ENCODE assay signal across 22 cellular contexts in the genomic region with DNA sequence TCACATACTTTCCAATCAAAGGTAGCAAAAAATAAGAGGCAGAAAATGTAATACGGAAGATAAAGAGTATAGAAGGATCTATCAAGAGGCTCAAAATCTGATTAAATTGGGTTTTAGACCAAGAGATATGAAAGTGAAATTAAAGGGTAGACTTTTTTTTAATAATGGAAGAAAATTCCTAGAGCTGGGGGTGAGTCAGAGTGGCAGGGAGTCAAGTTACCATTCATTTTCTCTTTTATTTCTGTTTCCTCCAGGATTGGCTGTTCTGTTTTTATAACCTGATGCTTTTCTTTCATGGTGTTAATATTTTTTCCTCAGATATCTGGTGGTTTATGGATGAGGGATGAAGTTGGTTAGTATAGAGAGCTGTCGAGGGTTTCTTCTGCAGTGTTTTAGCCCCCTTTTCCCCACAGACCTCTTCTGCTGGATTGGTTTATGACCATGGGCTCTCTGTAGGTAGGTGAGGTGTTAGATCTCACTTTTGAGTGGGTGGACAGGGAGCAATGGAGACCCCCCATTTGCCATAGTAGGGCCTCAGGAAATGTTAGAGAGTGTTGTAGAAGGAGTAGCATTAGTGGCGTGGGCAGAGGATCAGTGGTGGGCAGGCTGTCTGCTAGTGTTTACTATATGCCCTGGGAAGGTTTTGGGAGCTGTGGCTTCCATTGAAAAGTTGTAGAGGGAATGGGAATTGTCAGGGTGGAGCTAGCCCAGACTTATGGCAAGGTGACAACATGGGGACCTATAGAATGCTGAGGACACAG.
A peak's percentile ranks its signal among the peaks of the same experiment; 100 is the strongest.
DNase-seq lines count a peak whose midpoint lies in the region; ATAC-seq and TF ChIP-seq lines count a peak whose summit lies in the region.
"Had no signal": no experiment of that assay in that cellular context is flagged by ENCODE, and none has a peak within 500 bp of the region (broad histone marks: within the 10 kb centered on the region; RNA-seq: fewer than 3 reads in every experiment).

No MANE protein-coding gene starts in this region.

- no peaks in the 10 kb centered on the region for H3K79me2 ChIP-seq in PC-3 (ENCODE audit: low read length)

- BruUV-seq in PC-3 (replicated peaks; lab: Mats Ljungman, UMichigan), result no TSS peak

- CTCF ChIA-PET in PC-3 (lab: Charles Lee), result no interaction called here

- H3K9me3 ChIP-seq in PC-3 (ENCODE audit: low read length), result no peaks in the 10 kb centered on the region
- H3K9me3 ChIP-seq: Caco-2 had no signal

- H3K9me2 ChIP-seq in PC-3 (replicated peaks; ENCODE audit: low read length), result no peaks in the 10 kb centered on the region

- H3K4me1 Mint-ChIP-seq in nephron progenitor cell, result no peaks in the 10 kb centered on the region
- H3K4me1 Mint-ChIP-seq: activated naive CD8-positive, alpha-beta T cell treated with anti-CD3 and anti-CD28 coated beads for 36 hours; stimulated activated naive B cell treated with anti-CD40 and anti-IgM and Interleukin-4, amounts not matched to agents 10 μg/mL and 1 μg/mL and 100 μg/mL, for 72 hours had no signal

- POLR2A ChIA-PET in PC-3 (lab: Charles Lee; ENCODE audit: unreplicated experiment), result interaction anchor here (0.6 kb wide), 1 partner anchor 441 kb away, joined by 3 read pairs; no protein-coding TSS in a partner anchor

- H3K27ac ChIP-seq in PC-3 (ENCODE audit: low read length), result no peak overlapping the region
- H3K27ac ChIP-seq: neural progenitor cell had no signal

- H3K4me1 ChIP-seq in PC-3 (ENCODE audit: insufficient read depth, low read length), result peaks cover 9% of the 10 kb centered on the region
- H3K4me1 ChIP-seq: Caco-2 had no signal

- H3K27me3 Mint-ChIP-seq in nephron progenitor cell (ENCODE audit: low read depth, poor library complexity), result peaks cover 20% of the 10 kb centered on the region

- no peaks in the 10 kb centered on the region for H3K36me3 ChIP-seq in PC-3 (ENCODE audit: low read depth, low read length)
- H3K36me3 ChIP-seq: neural progenitor cell had no signal

- H3K9me3 Mint-ChIP-seq in nephron progenitor cell, result peaks cover 3% of the 10 kb centered on the region
- H3K9me3 Mint-ChIP-seq: activated T-helper 2 cell treated with anti-CD3 and anti-CD28 coated beads, Interferon-gamma antibody, Interleukin-2, Interleukin-4, amounts not matched to agents 10 μg/mL and 5 μg/mL and 100 μg/mL, durations not matched to agents 14 hours and 24 hours and 36 hours; neural progenitor cell had no signal

- H3K27ac Mint-ChIP-seq in nephron progenitor cell, result peak overlapping the region; percentile 33
- H3K27ac Mint-ChIP-seq: activated CD8-positive, alpha-beta T cell treated with anti-CD3 and anti-CD28 coated beads for 36 hours; activated naive CD8-positive, alpha-beta T cell treated with anti-CD3 and anti-CD28 coated beads for 36 hours; activated T-helper 2 cell treated with anti-CD3 and anti-CD28 coated beads, Interferon-gamma antibody, Interleukin-2, Interleukin-4, amounts not matched to agents 10 μg/mL and 5 μg/mL and 100 μg/mL, durations not matched to agents 14 hours and 24 hours and 36 hours; neural progenitor cell; stimulated activated naive B cell treated with anti-CD40 and anti-IgM and Interleukin-4, amounts not matched to agents 10 μg/mL and 1 μg/mL and 100 μg/mL, for 72 hours had no signal

- ATAC-seq in PC-3 (peak; percentile 68), GM19023 (IDR thresholded peaks at IDR 0.05; ENCODE audit: unreplicated experiment) (no peak)
- ATAC-seq: activated CD8-positive, alpha-beta T cell treated with anti-CD3 and anti-CD28 coated beads for 36 hours; stimulated activated naive B cell treated with anti-CD40 and anti-IgM and Interleukin-4, amounts not matched to agents 10 μg/mL and 1 μg/mL and 100 μg/mL, for 72 hours had no signal

- no peak overlapping the region for H3K9ac ChIP-seq in PC-3 (ENCODE audit: low read length)
- H3K9ac ChIP-seq: neural progenitor cell had no signal

- peak overlapping the region; percentile 42 for H3K4me2 ChIP-seq in PC-3 (ENCODE audit: low read length)
- H3K4me2 ChIP-seq: neural progenitor cell had no signal

- H3K4me3 ChIP-seq in PC-3 (ENCODE audit: low read length) (no peak overlapping the region), epithelial cell of esophagus (ENCODE audit: low read length) (no peak overlapping the region)
- H3K4me3 ChIP-seq: neural progenitor cell had no signal

- TF ChIP-seq CTCF in PC-3 (conservative IDR thresholded peaks at IDR 0.05; ENCODE audit: low read depth, low read length) (no peak), epithelial cell of esophagus (IDR thresholded peaks at IDR 0.05; ENCODE audit: insufficient read depth, low read depth, low read length, missing control alignments) (no peak), nephron progenitor cell (IDR thresholded peaks at IDR 0.05) (no peak)

- H2AFZ ChIP-seq in PC-3 (ENCODE audit: low read length), result no peak overlapping the region
- H2AFZ ChIP-seq: neural progenitor cell had no signal

- no peaks in the 10 kb centered on the region for H4K20me1 ChIP-seq in PC-3 (ENCODE audit: low read length)

- H3K36me3 Mint-ChIP-seq in nephron progenitor cell (ENCODE audit: low read depth), result no peaks in the 10 kb centered on the region
- H3K36me3 Mint-ChIP-seq: activated naive CD8-positive, alpha-beta T cell treated with anti-CD3 and anti-CD28 coated beads for 36 hours; neural progenitor cell; stimulated activated naive B cell treated with anti-CD40 and anti-IgM and Interleukin-4, amounts not matched to agents 10 μg/mL and 1 μg/mL and 100 μg/mL, for 72 hours had no signal

- intact Hi-C loops in PC-3 (cut with micrococcal nuclease), result loop anchor here (2.0 to 10.0 kb wide), 4 partner anchors 99 to 469 kb away; a partner anchor contains a TSS

- no peak overlapping the region for H3K4me3 Mint-ChIP-seq in nephron progenitor cell
- H3K4me3 Mint-ChIP-seq: activated CD8-positive, alpha-beta T cell treated with anti-CD3 and anti-CD28 coated beads for 36 hours; activated naive CD8-positive, alpha-beta T cell treated with anti-CD3 and anti-CD28 coated beads for 36 hours; neural progenitor cell; stimulated activated naive B cell treated with anti-CD40 and anti-IgM and Interleukin-4, amounts not matched to agents 10 μg/mL and 1 μg/mL and 100 μg/mL, for 72 hours had no signal

- peak; percentile 4 for DNase-seq in Daoy (ENCODE audit: low read depth)
- peak; percentile 38 for DNase-seq in PC-3
- peak; percentile 5 for DNase-seq in epithelial cell of esophagus (ENCODE audit: low read depth)
- no peak for DNase-seq in nephron progenitor cell
- no peak for DNase-seq in NCI-H748 treated with DMSO at 0.1 percent for 48 hours (lab: John Stamatoyannopoulos, UW)
- no peak for DNase-seq in NCI-H82 treated with DMSO at 0.1 percent for 48 hours (lab: John Stamatoyannopoulos, UW; ENCODE audit: unreplicated experiment)
- no peak for DNase-seq in activated CD4-positive, alpha-beta T cell treated with anti-CD3 and anti-CD28 coated beads, Interleukin-2, amount 50 U/mL, for 4 hours
- DNase-seq: activated CD8-positive, alpha-beta T cell treated with anti-CD3 and anti-CD28 coated beads for 36 hours; activated naive CD8-positive, alpha-beta T cell treated with anti-CD3 and anti-CD28 coated beads for 36 hours; C1 segment of cervical spinal cord; DND-41; head of caudate nucleus; NCI-H1694; NCI-H2171 treated with DMSO at 0.1 percent for 48 hours; NCI-H524 treated with DMSO at 0.1 percent for 48 hours; SIG-M5; stimulated activated CD4-positive, alpha-beta T cell treated with anti-CD3 and anti-CD28 coated beads, Interleukin-4, amount 100 ng/mL, for 24 hours; stimulated activated naive B cell treated with anti-CD40 and anti-IgM and Interleukin-4, amounts not matched to agents 10 μg/mL and 1 μg/mL and 100 μg/mL, for 72 hours had no signal

- no peaks in the 10 kb centered on the region for H3F3A ChIP-seq in PC-3 (ENCODE audit: low read length, unreplicated experiment)

- no peaks in the 10 kb centered on the region for H3K27me3 ChIP-seq in PC-3 (ENCODE audit: low read length)
- H3K27me3 ChIP-seq: neural progenitor cell had no signal

Comparison
In these comparisons a context has a peak if more than half of its experiments do, and no peak if none do; other contexts are left out.
1. DNase-seq: peak in Daoy (single experiment), PC-3 (single experiment) and epithelial cell of esophagus (single experiment); none in nephron progenitor cell (single experiment), NCI-H748 treated with DMSO at 0.1 percent for 48 hours (single experiment), NCI-H82 treated with DMSO at 0.1 percent for 48 hours (single experiment) and activated CD4-positive, alpha-beta T cell treated with anti-CD3 and anti-CD28 coated beads, Interleukin-2, amount 50 U/mL, for 4 hours (0 of 2).